In genomic region chr5:94691947-94692346, GRCh38 we compare ENCODE assay signal across 9 cellular contexts.
DNase-seq lines count a peak whose midpoint lies in the region; ATAC-seq, FAIRE-seq and TF ChIP-seq lines count a peak whose summit lies in the region.
"Had no signal": no experiment of that assay in that cellular context is flagged by ENCODE, and none has a peak within 500 bp of the region (broad histone marks: within the 10 kb centered on the region; RNA-seq: fewer than 3 reads in every experiment).

No MANE protein-coding gene starts in this region.

- H3K4me1 Mint-ChIP-seq in WTC11, result peaks cover 18% of the 10 kb centered on the region
- no peaks in the 10 kb centered on the region for H3K4me1 Mint-ChIP-seq in activated T-helper 17 cell treated with anti-CD3 and anti-CD28 coated beads, Interleukin-2, amount 50 U/mL, for 72 hours

- H3K4me3 ChIP-seq in AG10803 (ENCODE audit: low read length), result no peak overlapping the region
- no peak overlapping the region for H3K4me3 ChIP-seq in NB4 (ENCODE audit: low read depth, low read length)

- ATAC-seq in WTC11 (no peak), HG03039 (IDR thresholded peaks at IDR 0.05; ENCODE audit: unreplicated experiment) (no peak)
- no peak for ATAC-seq in activated T-helper 17 cell treated with anti-CD3 and anti-CD28 coated beads, Interleukin-2, amount 50 U/mL, for 72 hours (replicated peaks)

- no peak for TF ChIP-seq POLR2A in NB4 (IDR thresholded peaks at IDR 0.05; ENCODE audit: extremely low read depth, insufficient read length)

- peak overlapping the region; percentile 86; the same call in 1 of the 2 replicates for H3K27ac Mint-ChIP-seq in WTC11
- H3K27ac Mint-ChIP-seq in activated T-helper 17 cell treated with anti-CD3 and anti-CD28 coated beads, Interleukin-2, amount 50 U/mL, for 72 hours, result no peak overlapping the region
- H3K27ac Mint-ChIP-seq: CD4-positive, CD25-positive, alpha-beta regulatory T cell had no signal

- H3K4me3 Mint-ChIP-seq in WTC11, result no peak overlapping the region; the same call in 1 of the 2 replicates
- H3K4me3 Mint-ChIP-seq in activated T-helper 17 cell treated with anti-CD3 and anti-CD28 coated beads, Interleukin-2, amount 50 U/mL, for 72 hours, result no peak overlapping the region
- H3K4me3 Mint-ChIP-seq: CD4-positive, CD25-positive, alpha-beta regulatory T cell had no signal

- H3K27me3 Mint-ChIP-seq in WTC11 (ENCODE audit: low read depth), result no peaks in the 10 kb centered on the region
- no peaks in the 10 kb centered on the region for H3K27me3 Mint-ChIP-seq in activated T-helper 17 cell treated with anti-CD3 and anti-CD28 coated beads, Interleukin-2, amount 50 U/mL, for 72 hours
- H3K27me3 Mint-ChIP-seq: CD4-positive, CD25-positive, alpha-beta regulatory T cell had no signal

- CTCF ChIA-PET in WTC11 (lab: Charles Lee), result interaction anchor here (0.8 to 1.2 kb wide), 7 partner anchors 16 to 1085 kb away, joined by 3 to 8 read pairs (median 4); no protein-coding TSS in a partner anchor

- TF ChIP-seq CTCF in AG10803 (conservative IDR thresholded peaks at IDR 0.05; ENCODE audit: low read length) (no peak), NB4 (IDR thresholded peaks at IDR 0.05; ENCODE audit: low read depth, low read length) (no peak), WTC11 (IDR thresholded peaks at IDR 0.05) (no peak)

- no peak for FAIRE-seq in urothelium cell line (lab: Jason Lieb, UNC)

- POLR2A ChIA-PET in WTC11 (lab: Charles Lee), result no interaction called here

- peaks cover 10% of the 10 kb centered on the region for H3K36me3 Mint-ChIP-seq in WTC11
- H3K36me3 Mint-ChIP-seq in activated T-helper 17 cell treated with anti-CD3 and anti-CD28 coated beads, Interleukin-2, amount 50 U/mL, for 72 hours (ENCODE audit: low read depth), result peaks cover 63% of the 10 kb centered on the region

- peak; percentile 54 for DNase-seq in AG10803 (ENCODE audit: low read depth)
- DNase-seq in NB4 (ENCODE audit: low read depth), result peak; percentile 53
- no peak for DNase-seq in WTC11 (ENCODE audit: low spot score)
- peak; percentile 52 for DNase-seq in inferior parietal cortex (ENCODE audit: extremely low spot score)
- DNase-seq in urothelium cell line (ENCODE audit: low spot score), result no peak
- DNase-seq in epidermal melanocyte (ENCODE audit: insufficient read length, low spot score), result no peak
- DNase-seq: CD4-positive, CD25-positive, alpha-beta regulatory T cell had no signal

- H3K9me3 Mint-ChIP-seq in WTC11, result no peaks in the 10 kb centered on the region
- H3K9me3 Mint-ChIP-seq in activated T-helper 17 cell treated with anti-CD3 and anti-CD28 coated beads, Interleukin-2, amount 50 U/mL, for 72 hours, result no peaks in the 10 kb centered on the region
- H3K9me3 Mint-ChIP-seq: CD4-positive, CD25-positive, alpha-beta regulatory T cell had no signal

TF ChIP-seq in WTC11, 78 proteins besides CTCF, POLR2A, EP300 and RAD21:
- no peak for TF ChIP-seq KAT7 (CRISPR knock-in tag; IDR thresholded peaks at IDR 0.05; ENCODE audit: borderline replicate concordance)
- no peak for TF ChIP-seq MAX (CRISPR knock-in tag; IDR thresholded peaks at IDR 0.05)
- no peak for TF ChIP-seq SP1 (CRISPR knock-in tag; conservative IDR thresholded peaks at IDR 0.05)
- TF ChIP-seq E2F4 (CRISPR knock-in tag; IDR thresholded peaks at IDR 0.05; ENCODE audit: borderline replicate concordance, low read depth), result no peak
- no peak for TF ChIP-seq ARID4B (CRISPR knock-in tag; IDR thresholded peaks at IDR 0.05; ENCODE audit: borderline replicate concordance)
- TF ChIP-seq CDX4 (CRISPR knock-in tag; IDR thresholded peaks at IDR 0.05; ENCODE audit: borderline replicate concordance), result no peak
- no peak for TF ChIP-seq GABPB1 (CRISPR knock-in tag; IDR thresholded peaks at IDR 0.05)
- TF ChIP-seq ZNF281 (CRISPR knock-in tag; IDR thresholded peaks at IDR 0.05), result no peak
- TF ChIP-seq ATF1 (CRISPR knock-in tag; IDR thresholded peaks at IDR 0.05), result no peak

Comparison
In these comparisons a context has a peak if more than half of its experiments do, and no peak if none do; other contexts are left out.
1. DNase-seq: peak in AG10803 (single experiment), NB4 (single experiment) and inferior parietal cortex (single experiment); none in WTC11 (single experiment), urothelium cell line (single experiment) and epidermal melanocyte (single experiment).